17 cellular contexts compared by ENCODE assay signal in genomic region chr5:94508421-94509148, GRCh38.
A peak's percentile ranks its signal among the peaks of the same experiment; 100 is the strongest.
DNase-seq lines count a peak whose midpoint lies in the region; ATAC-seq, FAIRE-seq and TF ChIP-seq lines count a peak whose summit lies in the region.
"Had no signal": no experiment of that assay in that cellular context is flagged by ENCODE, and none has a peak within 500 bp of the region (broad histone marks: within the 10 kb centered on the region; RNA-seq: fewer than 3 reads in every experiment).

No MANE protein-coding gene starts in this region.

- TF ChIP-seq POLR2A in H1 (IDR thresholded peaks at IDR 0.05; ENCODE audit: control extremely low read depth in 1 of 2, low read depth in 2 of 2, low read length in 2 of 2) (no peak), ovary (IDR thresholded peaks at IDR 0.05) (no peak)

- H3K79me1 ChIP-seq in H1 (ENCODE audit: low read depth, low read length), result no peaks in the 10 kb centered on the region

- no peak overlapping the region for H4K8ac ChIP-seq in H1 (ENCODE audit: extremely low read depth, insufficient read depth, low read length)

- no peaks in the 10 kb centered on the region for H3F3A ChIP-seq in GM23338 (replicated peaks; ENCODE audit: low read depth)

- CTCF ChIA-PET in H1 (lab: Charles Lee; ENCODE audit: partially characterized antibody), result interaction anchor here (1.1 to 1.5 kb wide), 4 partner anchors 9 to 16 kb away, joined by 3 to 4 read pairs (median 4); no protein-coding TSS in a partner anchor
- CTCF ChIA-PET in activated CD4-positive, alpha-beta memory T cell treated with anti-CD3 and anti-CD28 coated beads for 36 hours (lab: Charles Lee), result no interaction called here

- no peak overlapping the region for H3K4me2 ChIP-seq in GM23338
- H3K4me2 ChIP-seq in H1 (ENCODE audit: insufficient read depth in 1 of 2, low read depth in 2 of 2, low read length in 2 of 2), result no peak overlapping the region

- no peak overlapping the region for H3K18ac ChIP-seq in H1 (ENCODE audit: extremely low read depth, low read length)

- no peak overlapping the region for H3K9ac ChIP-seq in H1 (replicated peaks in 1 of 4; ENCODE audit: extremely low read depth in 1 of 4, low read depth in 3 of 4, low read length in 3 of 4)

- H3K79me2 ChIP-seq in GM23338 (replicated peaks; ENCODE audit: insufficient read depth), result no peaks in the 10 kb centered on the region
- no peaks in the 10 kb centered on the region for H3K79me2 ChIP-seq in H1 (ENCODE audit: control insufficient read depth in 1 of 2, insufficient read depth in 2 of 2, low read length in 2 of 2)

- H2BK120ac ChIP-seq in H1 (replicated peaks; ENCODE audit: low read depth, low read length), result no peak overlapping the region

- no peak for FAIRE-seq in H1 (lab: Jason Lieb, UNC)

- H3K27me3 ChIP-seq in GM23338 (ENCODE audit: insufficient read depth), result no peaks in the 10 kb centered on the region
- no peaks in the 10 kb centered on the region for H3K27me3 ChIP-seq in H1 (replicated peaks in 1 of 4; ENCODE audit: control insufficient read depth in 3 of 4, extremely low read depth in 1 of 4, insufficient read depth in 3 of 4, low read length in 3 of 4)
- no peaks in the 10 kb centered on the region for H3K27me3 ChIP-seq in ovary
- H3K27me3 ChIP-seq: neutrophil, testis had no signal

- no peak overlapping the region for H2BK12ac ChIP-seq in H1 (ENCODE audit: low read depth, low read length)

- H4K5ac ChIP-seq in H1 (ENCODE audit: insufficient read length, low read depth, low read length), result no peak overlapping the region

- H3K4me3 ChIP-seq in GM23338, result no peak overlapping the region
- no peak overlapping the region for H3K4me3 ChIP-seq in H1 (ENCODE audit: extremely low read depth in 1 of 4, insufficient read depth in 2 of 4, low read depth in 3 of 4, low read length in 4 of 4)
- H3K4me3 ChIP-seq in ovary, result no peak overlapping the region
- H3K4me3 ChIP-seq: coronary artery, testis had no signal

- H3K23me2 ChIP-seq in H1 (ENCODE audit: low read depth, low read length), result no peaks in the 10 kb centered on the region

- no peaks in the 10 kb centered on the region for H3K9me2 ChIP-seq in GM23338 (ENCODE audit: insufficient read depth)

- H3K4ac ChIP-seq in H1 (replicated peaks; ENCODE audit: insufficient read length, low read depth, low read length), result no peak overlapping the region

- H3K27me3 Mint-ChIP-seq in GM23338 (ENCODE audit: insufficient read depth, low read depth, poor library complexity), result no peaks in the 10 kb centered on the region
- no peaks in the 10 kb centered on the region for H3K27me3 Mint-ChIP-seq in activated CD4-positive, alpha-beta memory T cell treated with anti-CD3 and anti-CD28 coated beads for 36 hours
- H3K27me3 Mint-ChIP-seq: activated naive CD8-positive, alpha-beta T cell treated with anti-CD3 and anti-CD28 coated beads for 36 hours; brain had no signal

- peak; percentile 21 for DNase-seq in COLO668 (lab: John Stamatoyannopoulos, UW; ENCODE audit: unreplicated experiment)
- no peak for DNase-seq in GM23338 (ENCODE audit: low spot score)
- peak; percentile 40 for DNase-seq in NCI-H2171 treated with DMSO at 0.1 percent for 48 hours (lab: John Stamatoyannopoulos, UW)
- no peak for DNase-seq in H1 (ENCODE audit: low read depth in 1 of 2, low spot score in 2 of 2)
- DNase-seq in activated CD4-positive, alpha-beta memory T cell treated with anti-CD3 and anti-CD28 coated beads for 36 hours, result no peak
- DNase-seq in C1 segment of cervical spinal cord (lab: John Stamatoyannopoulos, UW), result no peak
- no peak for DNase-seq in ovary
- DNase-seq: activated naive CD8-positive, alpha-beta T cell treated with anti-CD3 and anti-CD28 coated beads for 36 hours; activated T-cell treated with anti-CD3 and anti-CD28 coated beads, Interleukin-2, amount 50 U/mL, for 72 hours; NCI-H187; stimulated activated CD4-positive, alpha-beta T cell treated with anti-CD3 and anti-CD28 coated beads, Interleukin-12 subunit alpha, Interleukin-12 subunit beta, amount 100 ng/mL, for 4 hours; T-helper 1 cell; testis had no signal

- H3K23ac ChIP-seq in H1 (ENCODE audit: insufficient read length), result no peak overlapping the region

- H2AK5ac ChIP-seq in H1 (ENCODE audit: low read depth, low read length), result no peak overlapping the region

- no peak for TF ChIP-seq RAD21 in H1 (IDR thresholded peaks at IDR 0.05 in 1 of 2, conservative IDR thresholded peaks at IDR 0.05 in 1 of 2; ENCODE audit: low read depth in 2 of 2, low read length in 2 of 2)

- no peak overlapping the region for H3K14ac ChIP-seq in H1 (ENCODE audit: insufficient read length)

- H3K36me3 Mint-ChIP-seq in GM23338 (ENCODE audit: low read depth), result no peaks in the 10 kb centered on the region
- H3K36me3 Mint-ChIP-seq in activated CD4-positive, alpha-beta memory T cell treated with anti-CD3 and anti-CD28 coated beads for 36 hours, result no peaks in the 10 kb centered on the region
- H3K36me3 Mint-ChIP-seq: activated naive CD8-positive, alpha-beta T cell treated with anti-CD3 and anti-CD28 coated beads for 36 hours; brain had no signal

- no peak overlapping the region for H3K56ac ChIP-seq in H1 (replicated peaks; ENCODE audit: insufficient read length, low read depth, low read length)

- H3K36me3 ChIP-seq in GM23338 (ENCODE audit: insufficient read depth) (no peaks in the 10 kb centered on the region), H1 (ENCODE audit: control insufficient read depth in 2 of 4, insufficient read depth in 4 of 4, low read length in 3 of 4) (no peaks in the 10 kb centered on the region), ovary (no peaks in the 10 kb centered on the region)
- H3K36me3 ChIP-seq: neutrophil had no signal

- H3K27ac ChIP-seq in GM23338 (ENCODE audit: low read depth) (no peak overlapping the region), H1 (ENCODE audit: low read depth, low read length) (no peak overlapping the region), ovary (no peak overlapping the region)
- H3K27ac ChIP-seq: coronary artery, neutrophil, testis had no signal

- H3K4me3 Mint-ChIP-seq in GM23338, result no peak overlapping the region
- no peak overlapping the region for H3K4me3 Mint-ChIP-seq in activated CD4-positive, alpha-beta memory T cell treated with anti-CD3 and anti-CD28 coated beads for 36 hours
- H3K4me3 Mint-ChIP-seq: activated naive CD8-positive, alpha-beta T cell treated with anti-CD3 and anti-CD28 coated beads for 36 hours; activated T-cell treated with anti-CD3 and anti-CD28 coated beads, Interleukin-2, amount 50 U/mL, for 72 hours; brain had no signal

- H3K4me1 Mint-ChIP-seq in GM23338, result peaks cover 5% of the 10 kb centered on the region; the same call in 1 of the 3 replicates
- no peaks in the 10 kb centered on the region for H3K4me1 Mint-ChIP-seq in activated CD4-positive, alpha-beta memory T cell treated with anti-CD3 and anti-CD28 coated beads for 36 hours (ENCODE audit: low read depth)
- H3K4me1 Mint-ChIP-seq: activated naive CD8-positive, alpha-beta T cell treated with anti-CD3 and anti-CD28 coated beads for 36 hours had no signal

- no peak overlapping the region for H2BK5ac ChIP-seq in H1 (ENCODE audit: low read depth, low read length)

- ATAC-seq in GM23338 (peak; percentile 39; the same call in 1 of the 3 replicates), HG03139 (IDR thresholded peaks at IDR 0.05; ENCODE audit: unreplicated experiment) (no peak)
- ATAC-seq: activated T-cell treated with anti-CD3 and anti-CD28 coated beads, Interleukin-2, amount 50 U/mL, for 72 hours had no signal

- no peak overlapping the region for H2AFZ ChIP-seq in GM23338
- peak overlapping the region; percentile 51; the same call in 1 of the 2 replicates for H2AFZ ChIP-seq in H1 (ENCODE audit: low read length)

- no peak for TF ChIP-seq EP300 in H1 (IDR thresholded peaks at IDR 0.05; ENCODE audit: borderline replicate concordance in 1 of 2, low read depth in 2 of 2, low read length in 2 of 2)
- no peak for TF ChIP-seq EP300 in ovary (IDR thresholded peaks at IDR 0.05)

- no peak overlapping the region for H4K91ac ChIP-seq in H1 (replicated peaks; ENCODE audit: insufficient read length, low read length)

- H3K9me3 ChIP-seq in H1 (ENCODE audit: insufficient read depth in 2 of 2, low read depth in 1 of 2, low read length in 1 of 2) (no peaks in the 10 kb centered on the region), ovary (no peaks in the 10 kb centered on the region)
- H3K9me3 ChIP-seq: neutrophil, testis had no signal

- 79% methylated on average over 4 of the region's 4 CpGs; no CpG with 5 or more reads in 1 of the 2 experiments for WGBS in H1 (ENCODE audit: extremely low coverage in 1 of 2, insufficient coverage in 1 of 2, insufficient read length in 1 of 2, insufficient replicate concordance in 2 of 2, low coverage in 1 of 2, low lambda C conversion rate in 2 of 2, missing lambda C conversion rate in 1 of 2), 2 experiments
- WGBS in ovary, 3 donors, result 36 to 46% (median 39%) methylated on average over 4 of the region's 4 CpGs

- H3K27ac Mint-ChIP-seq in GM23338, result no peak overlapping the region
- H3K27ac Mint-ChIP-seq in activated CD4-positive, alpha-beta memory T cell treated with anti-CD3 and anti-CD28 coated beads for 36 hours, result no peak overlapping the region
- H3K27ac Mint-ChIP-seq: activated naive CD8-positive, alpha-beta T cell treated with anti-CD3 and anti-CD28 coated beads for 36 hours; activated T-cell treated with anti-CD3 and anti-CD28 coated beads, Interleukin-2, amount 50 U/mL, for 72 hours had no signal

- TF ChIP-seq CTCF in GM23338 (conservative IDR thresholded peaks at IDR 0.05; ENCODE audit: low read depth in 2 of 2) (no peak), H1 (IDR thresholded peaks at IDR 0.05; ENCODE audit: control extremely low read depth in 1 of 3, insufficient read depth in 1 of 3, low read depth in 1 of 3, low read length in 3 of 3) (no peak), ovary (IDR thresholded peaks at IDR 0.05) (no peak)

- H3K9me3 Mint-ChIP-seq in GM23338, result no peaks in the 10 kb centered on the region; the same call in 2 of the 3 replicates
- no peaks in the 10 kb centered on the region for H3K9me3 Mint-ChIP-seq in activated CD4-positive, alpha-beta memory T cell treated with anti-CD3 and anti-CD28 coated beads for 36 hours
- H3K9me3 Mint-ChIP-seq: activated naive CD8-positive, alpha-beta T cell treated with anti-CD3 and anti-CD28 coated beads for 36 hours; activated T-cell treated with anti-CD3 and anti-CD28 coated beads, Interleukin-2, amount 50 U/mL, for 72 hours; brain had no signal

- H4K20me1 ChIP-seq in GM23338 (replicated peaks; ENCODE audit: insufficient read depth), result no peaks in the 10 kb centered on the region
- H4K20me1 ChIP-seq in H1 (replicated peaks in 1 of 2; ENCODE audit: control insufficient read depth in 1 of 2, insufficient read depth in 2 of 2, low read length in 2 of 2), result no peaks in the 10 kb centered on the region

- H2BK15ac ChIP-seq in H1 (ENCODE audit: low read length), result no peak overlapping the region

- no peak overlapping the region for H2BK20ac ChIP-seq in H1 (ENCODE audit: low read length)

- intact Hi-C loops in activated CD4-positive, alpha-beta memory T cell treated with anti-CD3 and anti-CD28 coated beads for 36 hours (cut with micrococcal nuclease), result no loop called here
- intact Hi-C loops in ovary (cut with DNase I), result no loop called here

- POLR2A ChIA-PET in H1 (lab: Charles Lee; ENCODE audit: partially characterized antibody), result no interaction called here
- POLR2A ChIA-PET in activated CD4-positive, alpha-beta memory T cell treated with anti-CD3 and anti-CD28 coated beads for 36 hours (lab: Charles Lee), result no interaction called here

- no peaks in the 10 kb centered on the region for H3K4me1 ChIP-seq in GM23338 (ENCODE audit: insufficient read depth)
- H3K4me1 ChIP-seq in H1 (replicated peaks in 1 of 4; ENCODE audit: control insufficient read depth in 3 of 4, insufficient read depth in 4 of 4, low read length in 3 of 4), result peaks cover 0 to 3% (median 0%) of the 10 kb centered on the region in 4 experiments; a peak in 1 of 7 replicates
- no peaks in the 10 kb centered on the region for H3K4me1 ChIP-seq in ovary (ENCODE audit: insufficient read depth)
- H3K4me1 ChIP-seq: testis had no signal

Comparison
In these comparisons a context has a peak if more than half of its experiments do, and no peak if none do; other contexts are left out.
1. DNase-seq: peak in COLO668 (single experiment) and NCI-H2171 treated with DMSO at 0.1 percent for 48 hours (single experiment); none in GM23338 (single experiment), H1 (0 of 2), activated CD4-positive, alpha-beta memory T cell treated with anti-CD3 and anti-CD28 coated beads for 36 hours (single experiment), C1 segment of cervical spinal cord (0 of 14) and ovary (0 of 5).